Comparison of ENCODE assay signal across 17 cellular contexts in genomic region chr12:6146951-6147350, GRCh38. TPM values are rescaled to one million over a fixed set of nuclear protein-coding genes. Genes with fewer than 3 reads are reported as not detected.
DNase-seq lines count a peak whose midpoint lies in the region; ATAC-seq, FAIRE-seq and TF ChIP-seq lines count a peak whose summit lies in the region.
"Had no signal": no experiment of that assay in that cellular context is flagged by ENCODE, and none has a peak within 500 bp of the region (broad histone marks: within the 10 kb centered on the region; RNA-seq: fewer than 3 reads in every experiment).

No MANE protein-coding gene starts in this region.

- TF ChIP-seq CTCF in AG04450 (IDR thresholded peaks at IDR 0.05; ENCODE audit: low read depth, low read length) (no peak), bronchial epithelial cell (IDR thresholded peaks at IDR 0.05; ENCODE audit: insufficient read depth, low read length, severe bottlenecking) (no peak), stomach (IDR thresholded peaks at IDR 0.05) (no peak)

- peaks cover 0 to 29% of the 10 kb centered on the region in 2 donors for H3K4me1 ChIP-seq in naive thymus-derived CD4-positive, alpha-beta T cell (ENCODE audit: control insufficient read depth in 2 of 2, insufficient read depth in 2 of 2, low read length in 2 of 2)
- peaks cover 0 to 26% (median 14%) of the 10 kb centered on the region in 4 donors for H3K4me1 ChIP-seq in stomach
- peaks cover 0 to 2% of the 10 kb centered on the region in 2 donors for H3K4me1 ChIP-seq in aorta (ENCODE audit: control insufficient read depth in 1 of 2, insufficient read depth in 2 of 2, low read length in 2 of 2)
- no peaks in the 10 kb centered on the region for H3K4me1 ChIP-seq in HAP-1

- peaks cover 13 to 46% (median 26%) of the 10 kb centered on the region in 7 donors for H3K4me1 Mint-ChIP-seq in naive thymus-derived CD4-positive, alpha-beta T cell

- in situ Hi-C loops in HAP-1 (cut with MboI; ENCODE audit: low sequenced_read_pairs), result no loop called here

- no peak for ATAC-seq in naive thymus-derived CD4-positive, alpha-beta T cell
- ATAC-seq in aorta (ENCODE audit: low FRiP score) (no peak), GM18505 (IDR thresholded peaks at IDR 0.05; ENCODE audit: unreplicated experiment) (no peak)

- no peak for TF ChIP-seq POLR2A in stomach (IDR thresholded peaks at IDR 0.05)
- TF ChIP-seq POLR2A in GM18505 (IDR thresholded peaks at IDR 0.05; ENCODE audit: borderline replicate concordance, extremely low read depth, insufficient read depth, insufficient read length), result no peak

- H3K9me3 Mint-ChIP-seq in naive thymus-derived CD4-positive, alpha-beta T cell, result peaks cover 0 to 2% (median 0%) of the 10 kb centered on the region in 11 donors

- no peaks in the 10 kb centered on the region for H3K27me3 Mint-ChIP-seq in naive thymus-derived CD4-positive, alpha-beta T cell
- H3K27me3 Mint-ChIP-seq: CD4-positive, CD25-positive, alpha-beta regulatory T cell had no signal

- peak overlapping the region in 5 of 9 donors; percentile 31 to 90 (median 77) for H3K27ac Mint-ChIP-seq in naive thymus-derived CD4-positive, alpha-beta T cell

- peak overlapping the region; percentile 11 for H3K27ac ChIP-seq in AG04450 (ENCODE audit: low read depth, low read length)
- no peak overlapping the region for H3K27ac ChIP-seq in naive thymus-derived CD4-positive, alpha-beta T cell (ENCODE audit: low read depth, low read length)
- H3K27ac ChIP-seq in stomach, result peak overlapping the region in 3 of 5 donors; percentile 14 to 43 (median 36)
- no peak overlapping the region for H3K27ac ChIP-seq in aorta (ENCODE audit: low read depth in 1 of 2, low read length in 2 of 2)
- H3K27ac ChIP-seq: 22Rv1, HL-60 had no signal

- 19 to 50% (median 46%) methylated on average over 4 to 5 of the region's 5 CpGs for WGBS in stomach, 5 donors
- 93 to 96% methylated on average over 5 of the region's 5 CpGs for WGBS in aorta, 2 donors

- DNase-seq in AG04450 (ENCODE audit: low read depth, low spot score), result no peak
- DNase-seq in bronchial epithelial cell (ENCODE audit: low read depth), result peak; percentile 63
- DNase-seq in naive thymus-derived CD4-positive, alpha-beta T cell, result no peak
- DNase-seq in stomach, result no peak
- no peak for DNase-seq in aorta
- DNase-seq in HAP-1 (ENCODE audit: low spot score in 2 of 2), result no peak
- DNase-seq: Calu3; CD4-positive, CD25-positive, alpha-beta regulatory T cell; DMS 273 treated with DMSO at 0.1 percent for 48 hours; KBM-7 had no signal

- H3K4me3 ChIP-seq in AG04450 (ENCODE audit: low read depth, low read length) (no peak overlapping the region), bronchial epithelial cell (ENCODE audit: low read depth, low read length) (no peak overlapping the region), stomach (no peak overlapping the region), aorta (ENCODE audit: low read length in 2 of 2) (no peak overlapping the region), HAP-1 (no peak overlapping the region)
- no peak overlapping the region for H3K4me3 ChIP-seq in naive thymus-derived CD4-positive, alpha-beta T cell (ENCODE audit: low read length)
- H3K4me3 ChIP-seq: BLaER1 treated with 17β-estradiol and CSF1 and Interleukin-3, amounts not matched to agents 10 nM and 100 nM had no signal

- peak; percentile 7 for FAIRE-seq in bronchial epithelial cell (lab: Jason Lieb, UNC)
- FAIRE-seq: GM12891 had no signal

- H3K36me3 ChIP-seq in bronchial epithelial cell (ENCODE audit: control insufficient read depth, insufficient read depth, low read length) (no peaks in the 10 kb centered on the region), stomach (no peaks in the 10 kb centered on the region), aorta (ENCODE audit: control insufficient read depth in 1 of 2, insufficient read depth in 2 of 2, low read length in 1 of 2) (no peaks in the 10 kb centered on the region), HAP-1 (replicated peaks) (no peaks in the 10 kb centered on the region)
- no peaks in the 10 kb centered on the region for H3K36me3 ChIP-seq in naive thymus-derived CD4-positive, alpha-beta T cell (ENCODE audit: control insufficient read depth in 2 of 3, insufficient read depth in 3 of 3, low read length in 3 of 3)
- H3K36me3 ChIP-seq: BLaER1 treated with 17β-estradiol and CSF1 and Interleukin-3, amounts not matched to agents 10 nM and 100 nM had no signal

- intact Hi-C loops in naive thymus-derived CD4-positive, alpha-beta T cell (cut with micrococcal nuclease), result no loop called here
- intact Hi-C loops in stomach (cut with DNase I; ENCODE audit: low total_unique reads) (no loop called here), aorta (cut with DNase I) (no loop called here)

- POLR2A ChIA-PET in AG04450 (lab: Yijun Ruan, JAX), result no interaction called here
- POLR2A ChIA-PET in naive thymus-derived CD4-positive, alpha-beta T cell (lab: Charles Lee), result interaction anchor here (1.1 kb wide), 1 partner anchor 14 kb away, joined by 3 read pairs; no protein-coding TSS in a partner anchor

- H3K9me3 ChIP-seq in AG04450 (ENCODE audit: control insufficient read depth, insufficient read depth, low read length) (no peaks in the 10 kb centered on the region), stomach (no peaks in the 10 kb centered on the region), aorta (ENCODE audit: control insufficient read depth, low read length) (no peaks in the 10 kb centered on the region), HAP-1 (no peaks in the 10 kb centered on the region)
- H3K9me3 ChIP-seq in naive thymus-derived CD4-positive, alpha-beta T cell (ENCODE audit: control insufficient read depth in 2 of 3, low read length in 3 of 3), result no peaks in the 10 kb centered on the region

- H3K27me3 ChIP-seq in AG04450 (ENCODE audit: control insufficient read depth, insufficient read depth, low read length), result no peaks in the 10 kb centered on the region
- H3K27me3 ChIP-seq in bronchial epithelial cell (ENCODE audit: control insufficient read depth, insufficient read depth, low read length), result no peaks in the 10 kb centered on the region
- H3K27me3 ChIP-seq in naive thymus-derived CD4-positive, alpha-beta T cell (ENCODE audit: control insufficient read depth in 2 of 2, insufficient read depth in 2 of 2, low read length in 2 of 2), result peaks cover 0 to 3% of the 10 kb centered on the region in 2 donors
- H3K27me3 ChIP-seq in stomach, result no peaks in the 10 kb centered on the region
- no peaks in the 10 kb centered on the region for H3K27me3 ChIP-seq in aorta (ENCODE audit: control insufficient read depth in 1 of 2, insufficient read depth in 2 of 2, low read length in 1 of 2)
- H3K27me3 ChIP-seq in HAP-1 (ENCODE audit: low read depth), result no peaks in the 10 kb centered on the region
- H3K27me3 ChIP-seq: BLaER1 treated with 17β-estradiol and CSF1 and Interleukin-3, amounts not matched to agents 10 nM and 100 nM had no signal

- peak overlapping the region in 1 of 10 donors; percentile 9 for H3K4me3 Mint-ChIP-seq in naive thymus-derived CD4-positive, alpha-beta T cell
- H3K4me3 Mint-ChIP-seq: CD4-positive, CD25-positive, alpha-beta regulatory T cell had no signal

- CTCF ChIA-PET in AG04450 (lab: Charles Lee), result no interaction called here
- CTCF ChIA-PET in naive thymus-derived CD4-positive, alpha-beta T cell (lab: Charles Lee), result no interaction called here

- peaks cover 0 to 3% (median 0%) of the 10 kb centered on the region in 5 donors for H3K36me3 Mint-ChIP-seq in naive thymus-derived CD4-positive, alpha-beta T cell
- H3K36me3 Mint-ChIP-seq: CD4-positive, CD25-positive, alpha-beta regulatory T cell had no signal

- TF ChIP-seq EP300 in stomach (IDR thresholded peaks at IDR 0.05), result no peak

RNA-seq across cellular contexts. Expression of gene VWF, which starts 22.5 kb away (rescaled TPM):
- polyA plus RNA-seq in AG04450 (2011; rRNA removed) (0.22 and 0.35 TPM in 2 replicates), stomach (10 to 100 TPM in 1 of 3 donors, 1 to 10 TPM in 2; 3.1 to 22.7 (median 3.2) TPM), aorta (10 to 100 TPM in 1 of 2 donors, 1 to 10 TPM in 1; 1.3 to 37.3 TPM)
- polyA minus RNA-seq in AG04450 (2011; rRNA and poly(A)+ RNA removed), result 0.64 and 1.0 TPM in 2 replicates
- total RNA-seq in bronchial epithelial cell (0.26 and 0.51 TPM in 2 replicates), stomach (100 to 1,000 TPM in 1 of 5 donors, 10 to 100 TPM in 4; 49.0 to 103 (median 69.6) TPM), aorta (100 to 1,000 TPM; 490 to 619 TPM)
- under 1 TPM in 3 of 5 experiments, not detected in 2; 0.21 to 0.34 (median 0.32) TPM for total RNA-seq in naive thymus-derived CD4-positive, alpha-beta T cell
- polyA plus RNA-seq in naive thymus-derived CD4-positive, alpha-beta T cell, result not detected
- total RNA-seq: A673, Calu3, Daoy had no signal
- polyA plus RNA-seq: CD4-positive, CD25-positive, alpha-beta regulatory T cell had no signal

RNA-seq across cellular contexts. Expression of gene CD9, which starts 53.2 kb away (rescaled TPM):
- polyA plus RNA-seq in AG04450 (2011; rRNA removed), result 152 and 177 TPM in 2 replicates
- 91.4 and 91.9 TPM in 2 replicates for polyA minus RNA-seq in AG04450 (2011; rRNA and poly(A)+ RNA removed)
- 492 and 634 TPM in 2 replicates for total RNA-seq in bronchial epithelial cell
- total RNA-seq in naive thymus-derived CD4-positive, alpha-beta T cell, result 10 to 100 TPM in 1 of 5 experiments, 1 to 10 TPM in 4; 3.8 to 19.3 (median 7.5) TPM
- polyA plus RNA-seq in naive thymus-derived CD4-positive, alpha-beta T cell, result 10 to 100 TPM; 12.0 to 15.5 TPM
- 100 to 1,000 TPM in 3 of 5 donors, 10 to 100 TPM in 2; 68.1 to 297 (median 154) TPM for total RNA-seq in stomach
- polyA plus RNA-seq in stomach, result 100 to 1,000 TPM in 2 of 3 donors, 10 to 100 TPM in 1; 51.0 to 421 (median 124) TPM
- 100 to 1,000 TPM; 285 to 303 TPM for total RNA-seq in aorta
- polyA plus RNA-seq in aorta, result 100 to 1,000 TPM; 267 to 506 TPM

Comparison
In these comparisons a context has a peak if more than half of its experiments do, and no peak if none do; other contexts are left out.
1. H3K27ac ChIP-seq: peak in AG04450 (single experiment) and stomach (3 of 5); none in naive thymus-derived CD4-positive, alpha-beta T cell (single experiment) and aorta (0 of 2).
2. RNA of gene VWF, which starts 22.5 kb away (total RNA-seq): 490 to 619 TPM in aorta and 49.0 to 103 TPM in stomach; 0.26 to 0.51 TPM in bronchial epithelial cell and 0.21 to 0.34 TPM in naive thymus-derived CD4-positive, alpha-beta T cell; every median in the first group is over 10 times any median in the second.